ENCODE assay signal across 24 cellular contexts in genomic region chr1:154843913-154844681, GRCh38. TPM values are rescaled to one million over a fixed set of nuclear protein-coding genes. Genes with fewer than 3 reads are reported as not detected.
DNase-seq lines count a peak whose midpoint lies in the region; ATAC-seq, FAIRE-seq and TF ChIP-seq lines count a peak whose summit lies in the region.
"Had no signal": no experiment of that assay in that cellular context is flagged by ENCODE, and none has a peak within 500 bp of the region (broad histone marks: within the 10 kb centered on the region; RNA-seq: fewer than 3 reads in every experiment).

No MANE protein-coding gene starts in this region.

- no peaks in the 10 kb centered on the region for H3K27me3 ChIP-seq in neural cell (ENCODE audit: insufficient read depth, low read depth, low read length)
- H3K27me3 ChIP-seq: ascending aorta, MG63, SJCRH30, uterus had no signal

- no peaks in the 10 kb centered on the region for H3K9me3 Mint-ChIP-seq in brain
- H3K9me3 Mint-ChIP-seq: activated T-helper 1 cell treated with anti-CD3 and anti-CD28 coated beads, Interleukin-12 subunit alpha, Interleukin-12 subunit beta, Interleukin-2, Interleukin-4 antibody, amounts not matched to agents 30 ng/mL and 10 ng/mL and 1 ng/mL, durations not matched to agents 14 hours and 24 hours and 36 hours; CD4-positive, alpha-beta memory T cell; immature natural killer cell had no signal

- no peaks in the 10 kb centered on the region for H3K36me3 Mint-ChIP-seq in brain
- H3K36me3 Mint-ChIP-seq: activated naive CD8-positive, alpha-beta T cell; CD4-positive, alpha-beta memory T cell; immature natural killer cell had no signal

- peak overlapping the region; percentile 37 for H3K4me3 ChIP-seq in neural cell (ENCODE audit: low read length)
- H3K4me3 ChIP-seq: ascending aorta, MG63, PC-9, SJCRH30, uterus had no signal

- H4K20me1 ChIP-seq in neural cell (ENCODE audit: insufficient read depth): no peaks in the 10 kb centered on the region

- peak; percentile 66 for FAIRE-seq in GM12891 (lab: Jason Lieb, UNC)

- H3K4me2 ChIP-seq in neural cell (ENCODE audit: low read length): no peak overlapping the region
- H3K4me2 ChIP-seq: PC-9 had no signal

- TF ChIP-seq CTCF in brain (conservative IDR thresholded peaks at IDR 0.05) (no peak), neural cell (IDR thresholded peaks at IDR 0.05; ENCODE audit: poor library complexity, severe bottlenecking) (no peak)

- peak overlapping the region; percentile 78 to 98 (median 89) for H3K27ac Mint-ChIP-seq in brain
- H3K27ac Mint-ChIP-seq: activated naive CD8-positive, alpha-beta T cell; activated T-helper 1 cell treated with anti-CD3 and anti-CD28 coated beads, Interleukin-12 subunit alpha, Interleukin-12 subunit beta, Interleukin-2, Interleukin-4 antibody, amounts not matched to agents 30 ng/mL and 10 ng/mL and 1 ng/mL, durations not matched to agents 14 hours and 24 hours and 36 hours; CD4-positive, alpha-beta memory T cell; immature natural killer cell; progenitor cell of endocrine pancreas had no signal

- H2AFZ ChIP-seq in neural cell (ENCODE audit: low read depth, low read length): no peak overlapping the region
- H2AFZ ChIP-seq: PC-9 had no signal

- DNase-seq in GM12891 (ENCODE audit: insufficient read length, low spot score): peak; percentile 42
- no peak for DNase-seq in NK-92 treated with Interleukin-12 subunit alpha and Interleukin-12 subunit beta, amount 100 ng/mL, for 24 hours (lab: John Stamatoyannopoulos, UW)
- no peak for DNase-seq in Ammon's horn (ENCODE audit: low spot score)
- DNase-seq: activated CD4-positive, alpha-beta T cell treated with anti-CD3 and anti-CD28 coated beads for 48 hours; CD4-positive, alpha-beta memory T cell; GDM1; GOT3; immature natural killer cell; MG63; NCI-H146; NCI-H774; SJCRH30; uterus had no signal

- H3F3A ChIP-seq in neural cell (ENCODE audit: insufficient read depth, low read length, poor library complexity, severe bottlenecking): no peaks in the 10 kb centered on the region

- ATAC-seq in HG02798 (IDR thresholded peaks at IDR 0.05; ENCODE audit: poor library complexity, unreplicated experiment) (peak; percentile 59), HG02852 (IDR thresholded peaks at IDR 0.05; ENCODE audit: unreplicated experiment) (no peak), HG02678 (IDR thresholded peaks at IDR 0.05; ENCODE audit: unreplicated experiment) (no peak)
- ATAC-seq: left lobe of liver had no signal

- H3K27me3 Mint-ChIP-seq in brain: peaks cover 4% of the 10 kb centered on the region
- H3K27me3 Mint-ChIP-seq: activated naive CD8-positive, alpha-beta T cell had no signal

- H3K79me2 ChIP-seq in neural cell (replicated peaks; ENCODE audit: insufficient read depth, low read length): no peaks in the 10 kb centered on the region

- no peaks in the 10 kb centered on the region for H3K9me3 ChIP-seq in neural cell (ENCODE audit: low read length)
- H3K9me3 ChIP-seq: ascending aorta, MG63, SJCRH30, uterus had no signal

- TF ChIP-seq POLR2A in GM12891 (IDR thresholded peaks at IDR 0.05; ENCODE audit: low read depth, low read length): no peak

- no peak for TF ChIP-seq RAD21 in neural cell (conservative IDR thresholded peaks at IDR 0.05)

- H3K4me1 Mint-ChIP-seq in brain: peaks cover 98% of the 10 kb centered on the region
- H3K4me1 Mint-ChIP-seq: CD4-positive, alpha-beta memory T cell; immature natural killer cell had no signal

- H3K4me3 Mint-ChIP-seq in brain: peak overlapping the region in 3 of 5 experiments; percentile 39 to 75 (median 72)
- H3K4me3 Mint-ChIP-seq: activated naive CD8-positive, alpha-beta T cell; activated T-helper 1 cell treated with anti-CD3 and anti-CD28 coated beads, Interleukin-12 subunit alpha, Interleukin-12 subunit beta, Interleukin-2, Interleukin-4 antibody, amounts not matched to agents 30 ng/mL and 10 ng/mL and 1 ng/mL, durations not matched to agents 14 hours and 24 hours and 36 hours; CD4-positive, alpha-beta memory T cell; immature natural killer cell had no signal

- no peak for TF ChIP-seq EP300 in neural cell (conservative IDR thresholded peaks at IDR 0.05; ENCODE audit: poor library complexity, severe bottlenecking)

- no peaks in the 10 kb centered on the region for H3K9me2 ChIP-seq in neural cell (ENCODE audit: insufficient read depth, low read length)

- H3K27ac ChIP-seq in neural cell (ENCODE audit: low read length): peak overlapping the region; percentile 67
- H3K27ac ChIP-seq: ascending aorta, PC-9, SJCRH30 had no signal

- H3K36me3 ChIP-seq in neural cell (ENCODE audit: insufficient read depth, low read length): no peaks in the 10 kb centered on the region
- H3K36me3 ChIP-seq: ascending aorta, MG63, SJCRH30, uterus had no signal

- peak overlapping the region; percentile 38 for H3K9ac ChIP-seq in neural cell (ENCODE audit: low read length)

TF ChIP-seq in GM12891, 5 proteins besides CTCF, POLR2A, EP300 and RAD21:
- TF ChIP-seq POU2F2 (IDR thresholded peaks at IDR 0.05; ENCODE audit: low read depth, low read length) (peak; percentile 97), TAF1 (IDR thresholded peaks at IDR 0.05; ENCODE audit: low read depth, low read length) (no peak)

TF ChIP-seq in neural cell, 6 proteins besides CTCF, POLR2A, EP300 and RAD21:
- TF ChIP-seq TAF1 (IDR thresholded peaks at IDR 0.05; ENCODE audit: low read depth) (no peak), EZH2 (IDR thresholded peaks at IDR 0.05; ENCODE audit: borderline replicate concordance, insufficient read depth, low read length, poor library complexity, severe bottlenecking) (no peak), POLR2AphosphoS5 (IDR thresholded peaks at IDR 0.05) (no peak), MXI1 (conservative IDR thresholded peaks at IDR 0.05; ENCODE audit: poor library complexity, severe bottlenecking) (no peak), SMC3 (conservative IDR thresholded peaks at IDR 0.05; ENCODE audit: poor library complexity) (no peak), REST (IDR thresholded peaks at IDR 0.05; ENCODE audit: borderline replicate concordance) (no peak)
TF ChIP-seq in neural cell: peak in this region for 0.

RNA-seq across cellular contexts. Expression of gene KCNN3, which starts 26.0 kb away (rescaled TPM):
- 8.7 TPM for polyA plus RNA-seq in GM12891 (2012; ENCODE audit: low read depth, missing spikeins)
- 5.1 TPM for polyA plus RNA-seq in brain (ENCODE audit: insufficient read depth, low read depth, low replicate concordance)
- polyA plus RNA-seq in neural cell: 2.2 and 2.4 TPM in 2 replicates
- 7.1 and 10.3 TPM in 2 replicates for polyA minus RNA-seq in neural cell
- polyA plus RNA-seq: CD4-positive, alpha-beta memory T cell; immature natural killer cell had no signal
